ENCODE assay signal across 14 cellular contexts in genomic region chr15:90981681-90982080, GRCh38.
DNase-seq lines count a peak whose midpoint lies in the region; ATAC-seq, FAIRE-seq and TF ChIP-seq lines count a peak whose summit lies in the region.
"Had no signal": no experiment of that assay in that cellular context is flagged by ENCODE, and none has a peak within 500 bp of the region (broad histone marks: within the 10 kb centered on the region; RNA-seq: fewer than 3 reads in every experiment).

No MANE protein-coding gene starts in this region.

- H3K36me3 ChIP-seq in OCI-LY3 (replicated peaks; ENCODE audit: low read depth, low read length) = peaks cover 78% of the 10 kb centered on the region

- ATAC-seq in GM19463 (IDR thresholded peaks at IDR 0.05; ENCODE audit: unreplicated experiment) (peak; percentile 69), HG03064 (IDR thresholded peaks at IDR 0.05; ENCODE audit: low read depth, unreplicated experiment) (peak; percentile 87)

- H3K9ac ChIP-seq in OCI-LY3 (ENCODE audit: low read length) = peak overlapping the region; percentile 52; the same call in 1 of the 2 replicates

- peak overlapping the region; percentile 91 for H3K4me2 ChIP-seq in OCI-LY3 (ENCODE audit: low read length)

- H2AFZ ChIP-seq in OCI-LY3 (ENCODE audit: low read depth, low read length) = no peak overlapping the region

- peak overlapping the region; percentile 88 for H3K27ac ChIP-seq in OCI-LY3 (ENCODE audit: low read length)
- H3K27ac ChIP-seq: SJSA1, thoracic aorta had no signal

- peak; percentile 66 for FAIRE-seq in GM18507 (lab: Jason Lieb, UNC)

- TF ChIP-seq CTCF in OCI-LY3 (IDR thresholded peaks at IDR 0.05; ENCODE audit: low read depth, low read length) = peak; percentile 48

- H3K9me3 ChIP-seq in OCI-LY3 (ENCODE audit: insufficient read depth, low read length) = no peaks in the 10 kb centered on the region
- H3K9me3 ChIP-seq: Caco-2, SJSA1, thoracic aorta had no signal

- peaks cover 49% of the 10 kb centered on the region for H3K79me2 ChIP-seq in OCI-LY3 (ENCODE audit: low read length)

- H3K4me1 ChIP-seq in OCI-LY3 (ENCODE audit: low read length) = peaks cover 55% of the 10 kb centered on the region
- H3K4me1 ChIP-seq: Caco-2, SJSA1 had no signal

- peaks cover 31% of the 10 kb centered on the region for H4K20me1 ChIP-seq in OCI-LY3 (ENCODE audit: insufficient read depth, low read length)

- DNase-seq in GM18507 (ENCODE audit: extremely low spot score, insufficient read length, low read depth) (no peak), DMS 273 treated with DMSO at 0.1 percent for 48 hours (lab: John Stamatoyannopoulos, UW) (no peak), globus pallidus (ENCODE audit: low spot score) (no peak), epidermal melanocyte (ENCODE audit: insufficient read length, low spot score) (no peak)
- DNase-seq in effector CD4-positive, alpha-beta T cell = no peak
- DNase-seq: activated CD4-positive, alpha-beta T cell treated with anti-CD3 and anti-CD28 coated beads for 36 hours; Caco-2; glutamatergic neuron had no signal

- H3K4me3 ChIP-seq in OCI-LY3 (ENCODE audit: low read length) = peak overlapping the region; percentile 64
- H3K4me3 ChIP-seq: lung, SJSA1, thoracic aorta had no signal

- H3K27me3 ChIP-seq in OCI-LY3 (ENCODE audit: low read depth, low read length) = no peaks in the 10 kb centered on the region
- H3K27me3 ChIP-seq: SJSA1 had no signal
